Comparison of ENCODE assay signal across 20 cellular contexts in the genomic region with DNA sequence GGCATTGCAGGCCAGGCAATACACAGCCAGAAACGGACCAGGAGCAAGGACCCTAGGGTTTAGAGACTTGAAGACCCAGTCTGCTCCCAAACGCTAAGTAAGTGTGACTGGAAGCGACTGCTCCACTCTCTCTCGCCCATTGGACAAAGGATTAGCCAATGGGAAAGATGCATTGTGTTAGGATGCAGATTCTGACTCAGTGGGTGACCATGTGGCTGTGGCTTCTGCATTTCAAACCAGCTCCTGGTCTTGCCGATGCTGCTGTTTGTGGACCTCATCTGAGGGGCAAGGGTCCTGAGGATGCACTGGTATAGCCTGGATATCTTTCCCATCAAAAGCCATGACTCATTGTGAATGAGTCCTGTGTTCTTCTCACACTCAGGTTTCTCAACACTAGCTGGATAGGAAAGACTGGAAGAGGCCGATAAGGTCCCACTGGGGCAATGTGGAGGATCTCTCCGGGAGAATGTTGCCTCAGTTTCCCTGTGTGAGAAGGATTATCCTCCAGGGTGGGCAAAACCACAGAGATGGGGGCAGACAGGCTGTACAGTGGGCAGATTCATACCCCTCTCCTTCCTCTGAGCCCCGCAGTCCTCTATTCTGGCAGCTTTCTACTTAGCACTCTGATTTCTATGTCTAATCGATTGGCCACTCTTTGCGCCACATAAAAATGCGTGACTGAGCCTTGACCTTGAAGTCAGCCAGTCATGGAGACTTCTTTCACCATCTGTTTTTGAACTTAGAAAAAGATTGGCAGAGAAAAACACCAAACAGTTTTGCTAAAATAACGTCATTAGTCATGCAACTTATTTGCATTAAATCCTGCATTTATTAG.
A peak's percentile ranks its signal among the peaks of the same experiment; 100 is the strongest.
DNase-seq lines count a peak whose midpoint lies in the region; ATAC-seq and TF ChIP-seq lines count a peak whose summit lies in the region.
"Had no signal": no experiment of that assay in that cellular context is flagged by ENCODE, and none has a peak within 500 bp of the region (broad histone marks: within the 10 kb centered on the region; RNA-seq: fewer than 3 reads in every experiment).

No MANE protein-coding gene starts in this region.

- DNase-seq in Karpas-422 = no peak
- DNase-seq in breast epithelium (ENCODE audit: low spot score in 2 of 2) = no peak
- no peak for DNase-seq in memory B cell (ENCODE audit: low spot score in 2 of 2)
- DNase-seq in DMS114 treated with DMSO at 0.1 percent for 48 hours (lab: John Stamatoyannopoulos, UW; ENCODE audit: unreplicated experiment) = no peak
- DNase-seq in stimulated activated naive CD4-positive, alpha-beta T cell (lab: John Stamatoyannopoulos, UW) = no peak
- DNase-seq: 8988T, DMS 273 treated with DMSO at 0.1 percent for 48 hours, HCEC 1CT, KBM-7, NCI-H1436 treated with DMSO at 0.1 percent for 48 hours, NCI-H2029 treated with DMSO at 0.1 percent for 48 hours, NCI-H524, Peyer's patch, Right ventricle myocardium superior, SK-N-SH, T-helper 1 cell had no signal

- no peaks in the 10 kb centered on the region for H3K9me3 Mint-ChIP-seq in memory B cell

- H3K9ac ChIP-seq in BLaER1 (no peak overlapping the region), Karpas-422 (ENCODE audit: low read length) (no peak overlapping the region)
- H3K9ac ChIP-seq: SK-N-SH had no signal

- H3K4me3 Mint-ChIP-seq in memory B cell = no peak overlapping the region

- peaks cover 76% of the 10 kb centered on the region for H3K4me1 ChIP-seq in BLaER1
- peaks cover 64% of the 10 kb centered on the region for H3K4me1 ChIP-seq in Karpas-422 (ENCODE audit: low read length)
- peaks cover 0 to 10% of the 10 kb centered on the region in 2 donors for H3K4me1 ChIP-seq in breast epithelium

- H3K4me3 ChIP-seq in BLaER1 (no peak overlapping the region), Karpas-422 (ENCODE audit: low read length) (peak overlapping the region; percentile 29; the same call in 1 of the 2 replicates), breast epithelium (no peak overlapping the region)
- H3K4me3 ChIP-seq: Peyer's patch had no signal

- H4K20me1 ChIP-seq in BLaER1 (peaks cover 100% of the 10 kb centered on the region), Karpas-422 (ENCODE audit: insufficient read depth, low read depth, low read length) (no peaks in the 10 kb centered on the region)

- H3K27ac Mint-ChIP-seq in memory B cell = peak overlapping the region; percentile 75

- TF ChIP-seq POLR2A in breast epithelium (IDR thresholded peaks at IDR 0.05) = no peak

- H3K27me3 ChIP-seq in BLaER1 = no peaks in the 10 kb centered on the region
- no peaks in the 10 kb centered on the region for H3K27me3 ChIP-seq in Karpas-422 (ENCODE audit: low read length)
- H3K27me3 ChIP-seq in breast epithelium = no peaks in the 10 kb centered on the region
- H3K27me3 ChIP-seq: Peyer's patch had no signal

- ATAC-seq in memory B cell (ENCODE audit: low read depth) (peak; percentile 18), GM19397 (IDR thresholded peaks at IDR 0.05; ENCODE audit: unreplicated experiment) (no peak), HG03108 (IDR thresholded peaks at IDR 0.05; ENCODE audit: unreplicated experiment) (no peak)

- no peak overlapping the region for H2AFZ ChIP-seq in Karpas-422 (ENCODE audit: low read length)

- H3K9me3 ChIP-seq in BLaER1 = no peaks in the 10 kb centered on the region; the same call in none of the 2 replicates
- no peaks in the 10 kb centered on the region for H3K9me3 ChIP-seq in Karpas-422 (ENCODE audit: low read length)
- no peaks in the 10 kb centered on the region for H3K9me3 ChIP-seq in breast epithelium
- H3K9me3 ChIP-seq: Peyer's patch, SK-N-SH had no signal

- TF ChIP-seq CTCF in breast epithelium (IDR thresholded peaks at IDR 0.05) = no peak

- intact Hi-C loops in breast epithelium (cut with DNase I; ENCODE audit: low total_unique reads) = no loop called here

- no peaks in the 10 kb centered on the region for H3K27me3 Mint-ChIP-seq in memory B cell

- no peaks in the 10 kb centered on the region for H3K9me2 ChIP-seq in Karpas-422 (replicated peaks; ENCODE audit: insufficient read depth, low read length)
- H3K9me2 ChIP-seq: SK-N-SH had no signal

- peaks cover 25% of the 10 kb centered on the region for H3K4me1 Mint-ChIP-seq in memory B cell

- H3K79me2 ChIP-seq in Karpas-422 (ENCODE audit: low read length) = peaks cover 100% of the 10 kb centered on the region

- H3K4me2 ChIP-seq in BLaER1 (peak overlapping the region; percentile 69), Karpas-422 (ENCODE audit: low read depth, low read length, poor library complexity, severe bottlenecking) (peak overlapping the region; percentile 59)
- H3K4me2 ChIP-seq: SK-N-SH had no signal

- H3K36me3 Mint-ChIP-seq in memory B cell = peaks cover 4% of the 10 kb centered on the region

- H3K27ac ChIP-seq in BLaER1 = no peak overlapping the region
- peak overlapping the region; percentile 74 for H3K27ac ChIP-seq in Karpas-422 (ENCODE audit: low read length)
- H3K27ac ChIP-seq in breast epithelium = peak overlapping the region; percentile 61 to 83
- H3K27ac ChIP-seq: C4-2B, Peyer's patch had no signal

- H3K36me3 ChIP-seq in BLaER1 = peaks cover 82% of the 10 kb centered on the region
- no peaks in the 10 kb centered on the region for H3K36me3 ChIP-seq in Karpas-422 (ENCODE audit: insufficient read depth, low read length)
- no peaks in the 10 kb centered on the region for H3K36me3 ChIP-seq in breast epithelium
- H3K36me3 ChIP-seq: Peyer's patch had no signal
